Comparison of ENCODE assay signal across 8 cellular contexts in genomic region chr17:2853722-2854580, GRCh38. TPM values are rescaled to one million over a fixed set of nuclear protein-coding genes. Genes with fewer than 3 reads are reported as not detected.
DNase-seq lines count a peak whose midpoint lies in the region; ATAC-seq and TF ChIP-seq lines count a peak whose summit lies in the region.

No MANE protein-coding gene starts in this region.

- H3K9me3 ChIP-seq in BE2C (no peaks in the 10 kb centered on the region), HUES48 (ENCODE audit: control insufficient read depth, insufficient read depth, low read length) (no peaks in the 10 kb centered on the region), heart right ventricle (no peaks in the 10 kb centered on the region)

- peak overlapping the region; percentile 76 for H3K4me3 Mint-ChIP-seq in activated T-helper 1 cell treated with anti-CD3 and anti-CD28 coated beads, Interleukin-12 subunit alpha, Interleukin-12 subunit beta, Interleukin-2, Interleukin-4 antibody, amounts not matched to agents 30 ng/mL and 10 ng/mL and 1 ng/mL, durations not matched to agents 14 hours and 24 hours and 36 hours

- peak overlapping the region; percentile 78 for H3K4me3 ChIP-seq in BE2C (ENCODE audit: low read depth, low read length)
- peak overlapping the region; percentile 96 for H3K4me3 ChIP-seq in HUES48 (ENCODE audit: low read depth, low read length)
- peak overlapping the region; percentile 51 to 69 (median 65) for H3K4me3 ChIP-seq in heart right ventricle

- H3K4me1 ChIP-seq in BE2C (no peaks in the 10 kb centered on the region; the same call in 1 of the 2 replicates), HUES48 (ENCODE audit: control insufficient read depth, insufficient read depth, low read length) (peaks cover 26% of the 10 kb centered on the region), heart right ventricle (peaks cover 10 to 34% (median 28%) of the 10 kb centered on the region in 9 donors)

- peak; percentile 8 to 62 (median 34) for ATAC-seq in heart right ventricle
- no peak for ATAC-seq in HG02759 (IDR thresholded peaks at IDR 0.05; ENCODE audit: unreplicated experiment)
- no peak for ATAC-seq in GM19397 (IDR thresholded peaks at IDR 0.05; ENCODE audit: unreplicated experiment)

- WGBS in heart right ventricle, 2 donors, result 0 to 1% methylated on average over 65 to 92 of the region's 95 CpGs

- no peaks in the 10 kb centered on the region for H3K36me3 Mint-ChIP-seq in activated T-helper 1 cell treated with anti-CD3 and anti-CD28 coated beads, Interleukin-12 subunit alpha, Interleukin-12 subunit beta, Interleukin-2, Interleukin-4 antibody, amounts not matched to agents 30 ng/mL and 10 ng/mL and 1 ng/mL, durations not matched to agents 14 hours and 24 hours and 36 hours (ENCODE audit: low read depth)

- H3K27ac Mint-ChIP-seq in activated T-helper 1 cell treated with anti-CD3 and anti-CD28 coated beads, Interleukin-12 subunit alpha, Interleukin-12 subunit beta, Interleukin-2, Interleukin-4 antibody, amounts not matched to agents 30 ng/mL and 10 ng/mL and 1 ng/mL, durations not matched to agents 14 hours and 24 hours and 36 hours, result no peak overlapping the region

- H3K27ac ChIP-seq in HUES48 (ENCODE audit: low read depth, low read length) (no peak overlapping the region), heart right ventricle (peak overlapping the region; percentile 24 to 93 (median 70))

- no peaks in the 10 kb centered on the region for H3K9me3 Mint-ChIP-seq in activated T-helper 1 cell treated with anti-CD3 and anti-CD28 coated beads, Interleukin-12 subunit alpha, Interleukin-12 subunit beta, Interleukin-2, Interleukin-4 antibody, amounts not matched to agents 30 ng/mL and 10 ng/mL and 1 ng/mL, durations not matched to agents 14 hours and 24 hours and 36 hours

- no peak for TF ChIP-seq CTCF in BE2C (IDR thresholded peaks at IDR 0.05; ENCODE audit: low read depth, low read length)
- no peak for TF ChIP-seq CTCF in heart right ventricle (IDR thresholded peaks at IDR 0.05)

- H3K27me3 Mint-ChIP-seq in activated T-helper 1 cell treated with anti-CD3 and anti-CD28 coated beads, Interleukin-12 subunit alpha, Interleukin-12 subunit beta, Interleukin-2, Interleukin-4 antibody, amounts not matched to agents 30 ng/mL and 10 ng/mL and 1 ng/mL, durations not matched to agents 14 hours and 24 hours and 36 hours (ENCODE audit: insufficient read depth), result peaks cover 51% of the 10 kb centered on the region

- H3K9ac ChIP-seq in HUES48 (ENCODE audit: low read depth, low read length), result peak overlapping the region; percentile 85

- DNase-seq in BE2C (peak; percentile 27), heart right ventricle (peak in 1 of 2 donors; percentile 52), retina (peak; percentile 68), Ammon's horn (ENCODE audit: low spot score) (no peak)
- peak; percentile 14 for DNase-seq in activated T-helper 1 cell treated with anti-CD3 and anti-CD28 coated beads, Interleukin-12 subunit alpha, Interleukin-12 subunit beta, Interleukin-2, Interleukin-4 antibody, amounts not matched to agents 30 ng/mL and 10 ng/mL and 1 ng/mL, durations not matched to agents 14 hours and 24 hours and 36 hours (ENCODE audit: low spot score)

- H3K4me1 Mint-ChIP-seq in activated T-helper 1 cell treated with anti-CD3 and anti-CD28 coated beads, Interleukin-12 subunit alpha, Interleukin-12 subunit beta, Interleukin-2, Interleukin-4 antibody, amounts not matched to agents 30 ng/mL and 10 ng/mL and 1 ng/mL, durations not matched to agents 14 hours and 24 hours and 36 hours (ENCODE audit: low read depth), result peaks cover 15% of the 10 kb centered on the region

- H3K36me3 ChIP-seq in BE2C (no peaks in the 10 kb centered on the region), HUES48 (ENCODE audit: control insufficient read depth, insufficient read depth, low read length) (peaks cover 6% of the 10 kb centered on the region; the same call in 1 of the 2 replicates), heart right ventricle (no peaks in the 10 kb centered on the region)

- H3K27me3 ChIP-seq in BE2C (no peaks in the 10 kb centered on the region), HUES48 (ENCODE audit: control insufficient read depth, insufficient read depth, low read length) (peaks cover 8% of the 10 kb centered on the region; the same call in 1 of the 2 replicates), heart right ventricle (peaks cover 0 to 35% (median 4%) of the 10 kb centered on the region in 7 donors)

- intact Hi-C loops in activated T-helper 1 cell treated with anti-CD3 and anti-CD28 coated beads, Interleukin-12 subunit alpha, Interleukin-12 subunit beta, Interleukin-2, Interleukin-4 antibody, amounts not matched to agents 30 ng/mL and 10 ng/mL and 1 ng/mL, durations not matched to agents 14 hours and 24 hours and 36 hours (cut with micrococcal nuclease), result no loop called here
- intact Hi-C loops in heart right ventricle (cut with DNase I), result loop anchor here in 8 of 10 donors (2.0 to 10.0 kb wide), 10 partner anchors 51 to 158 kb away; no protein-coding TSS in a partner anchor

RNA-seq across cellular contexts. Expression of gene RAP1GAP2, which starts 57.7 kb away (rescaled TPM):
- 52.5 TPM for polyA plus RNA-seq in BE2C (2012; ENCODE audit: insufficient read depth, insufficient read length, low read depth)
- 0.20 and 0.34 TPM in 2 replicates for total RNA-seq in activated T-helper 1 cell treated with anti-CD3 and anti-CD28 coated beads, Interleukin-12 subunit alpha, Interleukin-12 subunit beta, Interleukin-2, Interleukin-4 antibody, amounts not matched to agents 30 ng/mL and 10 ng/mL and 1 ng/mL, durations not matched to agents 14 hours and 24 hours and 36 hours
- 10 to 100 TPM; 25.0 to 51.3 (median 38.0) TPM for total RNA-seq in heart right ventricle
- polyA plus RNA-seq in heart right ventricle, result 10 to 100 TPM in 1 of 2 donors, 1 to 10 TPM in 1; 9.5 to 19.3 TPM

Comparison
In these comparisons a context has a peak if more than half of its experiments do, and no peak if none do; other contexts are left out.
1. ATAC-seq: peak in heart right ventricle (8 of 8); none in HG02759 (single experiment) and GM19397 (single experiment).
2. RNA of gene RAP1GAP2, which starts 57.7 kb away (total RNA-seq): 25.0 to 51.3 TPM in heart right ventricle; 0.20 to 0.34 TPM in activated T-helper 1 cell treated with anti-CD3 and anti-CD28 coated beads, Interleukin-12 subunit alpha, Interleukin-12 subunit beta, Interleukin-2, Interleukin-4 antibody, amounts not matched to agents 30 ng/mL and 10 ng/mL and 1 ng/mL, durations not matched to agents 14 hours and 24 hours and 36 hours; every median in the first group is over 10 times any median in the second.
3. Peak in every context shown above with its lines, with median percentiles within 50 percentile points of each other: H3K4me3 ChIP-seq.